In the genomic region with DNA sequence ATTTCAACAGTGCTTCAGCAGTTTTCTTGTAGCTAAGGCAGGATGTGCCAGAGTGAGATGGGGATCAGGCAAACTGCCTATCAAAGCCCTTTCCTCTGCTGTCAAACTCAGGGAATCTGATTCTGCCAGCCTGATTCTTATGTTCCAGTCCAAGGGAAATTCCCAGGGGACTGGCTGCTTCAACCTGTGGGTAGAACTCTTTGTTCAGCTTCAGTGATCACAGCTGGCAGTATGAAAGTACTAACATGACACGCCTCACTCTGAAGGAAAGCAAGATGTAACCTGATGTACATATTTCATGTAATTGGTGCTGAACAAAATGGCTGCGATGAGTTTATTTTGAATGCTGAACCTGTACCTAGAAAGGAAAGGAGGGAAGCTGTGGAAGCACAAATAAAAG, we compare ENCODE assay signal across 10 cellular contexts. TPM values are rescaled to one million over a fixed set of nuclear protein-coding genes. Genes with fewer than 3 reads are reported as not detected.
DNase-seq lines count a peak whose midpoint lies in the region; ATAC-seq, FAIRE-seq and TF ChIP-seq lines count a peak whose summit lies in the region.
"Had no signal": no experiment of that assay in that cellular context is flagged by ENCODE, and none has a peak within 500 bp of the region (broad histone marks: within the 10 kb centered on the region; RNA-seq: fewer than 3 reads in every experiment).

No MANE protein-coding gene starts in this region.

- H3K4me1 ChIP-seq in astrocyte (ENCODE audit: insufficient read depth, low read length) (no peaks in the 10 kb centered on the region), testis (no peaks in the 10 kb centered on the region)
- H3K4me1 ChIP-seq: gastrocnemius medialis had no signal

- peaks cover 2% of the 10 kb centered on the region for H3K27me3 Mint-ChIP-seq in astrocyte (ENCODE audit: low read depth, unreplicated experiment)

- H3K79me2 ChIP-seq in astrocyte (ENCODE audit: insufficient read depth, low read length), result no peaks in the 10 kb centered on the region

- TF ChIP-seq CTCF in astrocyte (IDR thresholded peaks at IDR 0.05; ENCODE audit: insufficient read depth, low read depth, low read length) (no peak), testis (IDR thresholded peaks at IDR 0.05) (no peak)

- H4K20me1 ChIP-seq in astrocyte (ENCODE audit: insufficient read depth, low read length), result no peaks in the 10 kb centered on the region

- TF ChIP-seq POLR2A in testis (IDR thresholded peaks at IDR 0.05), result no peak

- WGBS in testis, 2 donors, result 90 to 92% methylated on average over 2 of the region's 2 CpGs

- no peak overlapping the region for H3K4me3 Mint-ChIP-seq in astrocyte (ENCODE audit: unreplicated experiment)

- H3K4me2 ChIP-seq in astrocyte (ENCODE audit: low read length), result no peak overlapping the region

- DNase-seq in DMS53 treated with DMSO at 0.1 percent for 48 hours (lab: John Stamatoyannopoulos, UW; ENCODE audit: unreplicated experiment) (peak; percentile 71), NCI-H1105 treated with DMSO at 0.1 percent for 48 hours (lab: John Stamatoyannopoulos, UW) (peak; percentile 98), astrocyte (ENCODE audit: low read depth) (no peak), testis (no peak), middle frontal gyrus (ENCODE audit: extremely low spot score, low spot score) (no peak), putamen (ENCODE audit: low spot score) (no peak), NCI-H446 (lab: John Stamatoyannopoulos, UW) (no peak)
- DNase-seq: gastrocnemius medialis, T-helper 2 cell had no signal

- H3K27me3 ChIP-seq in astrocyte (ENCODE audit: insufficient read depth, low read length), result no peaks in the 10 kb centered on the region
- no peaks in the 10 kb centered on the region for H3K27me3 ChIP-seq in testis
- H3K27me3 ChIP-seq: gastrocnemius medialis had no signal

- no peak overlapping the region for H3K9ac ChIP-seq in astrocyte (ENCODE audit: low read length)

- intact Hi-C loops in testis (cut with DNase I; ENCODE audit: low total_unique reads), result no loop called here

- H2AFZ ChIP-seq in astrocyte (ENCODE audit: low read depth, low read length), result no peak overlapping the region

- peaks cover 10% of the 10 kb centered on the region for H3K9me3 Mint-ChIP-seq in astrocyte (ENCODE audit: unreplicated experiment)

- H3K4me3 ChIP-seq in astrocyte (ENCODE audit: insufficient read depth, low read depth, low read length), result no peak overlapping the region
- no peak overlapping the region for H3K4me3 ChIP-seq in testis
- H3K4me3 ChIP-seq: gastrocnemius medialis had no signal

- H3K36me3 ChIP-seq in astrocyte (ENCODE audit: insufficient read depth, low read length) (no peaks in the 10 kb centered on the region), testis (ENCODE audit: low read depth, missing control alignments) (no peaks in the 10 kb centered on the region)
- H3K36me3 ChIP-seq: gastrocnemius medialis had no signal

- H3K36me3 Mint-ChIP-seq in astrocyte (ENCODE audit: low read depth, unreplicated experiment), result peaks cover 2% of the 10 kb centered on the region

- peak overlapping the region; percentile 20 for H3K27ac Mint-ChIP-seq in astrocyte (ENCODE audit: unreplicated experiment)

- H3K4me1 Mint-ChIP-seq in astrocyte (ENCODE audit: low read depth, unreplicated experiment), result no peaks in the 10 kb centered on the region

- H3K9me3 ChIP-seq in astrocyte (ENCODE audit: insufficient read depth, low read depth, low read length), result no peaks in the 10 kb centered on the region
- H3K9me3 ChIP-seq in testis, result no peaks in the 10 kb centered on the region
- H3K9me3 ChIP-seq: gastrocnemius medialis had no signal

- H3K27ac ChIP-seq in astrocyte (ENCODE audit: low read depth, low read length) (no peak overlapping the region), testis (no peak overlapping the region)
- H3K27ac ChIP-seq: gastrocnemius medialis had no signal

- FAIRE-seq in astrocyte (lab: Jason Lieb, UNC), result no peak

- ATAC-seq in GM21786 (IDR thresholded peaks at IDR 0.05; ENCODE audit: unreplicated experiment), result peak; percentile 77
- ATAC-seq: gastrocnemius medialis had no signal

RNA-seq across cellular contexts. Expression of a gene that starts 40.1 kb away (rescaled TPM):
- total RNA-seq in astrocyte, result not detected in 2 replicates
- 1 to 10 TPM; 1.4 to 3.0 TPM for total RNA-seq in testis
- 2.3 TPM for polyA plus RNA-seq in testis (ENCODE audit: insufficient read depth, low read depth, low replicate concordance)
- total RNA-seq: gastrocnemius medialis had no signal

Comparison
In these comparisons a context has a peak if more than half of its experiments do, and no peak if none do; other contexts are left out.
1. DNase-seq: peak in DMS53 treated with DMSO at 0.1 percent for 48 hours (single experiment) and NCI-H1105 treated with DMSO at 0.1 percent for 48 hours (single experiment); none in astrocyte (single experiment), testis (single experiment), middle frontal gyrus (single experiment), putamen (single experiment) and NCI-H446 (0 of 2).